25 cellular contexts compared by ENCODE assay signal in the genomic region with DNA sequence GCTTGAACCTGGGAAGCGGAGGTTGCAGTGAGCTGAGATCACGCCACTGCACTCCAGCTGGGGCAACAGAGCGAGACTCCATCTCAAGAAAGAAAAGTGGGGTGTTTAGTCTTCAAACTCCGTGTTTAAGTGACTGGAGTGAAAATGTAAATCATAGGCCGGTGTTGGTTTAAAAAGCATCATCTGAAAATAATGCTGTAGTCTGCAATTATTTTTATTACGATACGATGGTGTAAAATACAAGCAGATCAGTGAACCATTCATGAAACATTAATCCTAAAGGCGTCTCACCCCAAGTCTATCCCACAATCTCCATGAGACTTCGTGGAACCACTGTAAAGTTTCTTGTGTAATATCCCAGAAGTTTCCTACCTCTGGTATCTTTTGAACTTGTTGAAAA. TPM values are rescaled to one million over a fixed set of nuclear protein-coding genes. Genes with fewer than 3 reads are reported as not detected.
DNase-seq lines count a peak whose midpoint lies in the region; ATAC-seq and TF ChIP-seq lines count a peak whose summit lies in the region.
"Had no signal": no experiment of that assay in that cellular context is flagged by ENCODE, and none has a peak within 500 bp of the region (broad histone marks: within the 10 kb centered on the region; RNA-seq: fewer than 3 reads in every experiment).

No MANE protein-coding gene starts in this region.

- peaks cover 14% of the 10 kb centered on the region for H3K36me3 Mint-ChIP-seq in CD4-positive, CD25-positive, alpha-beta regulatory T cell
- H3K36me3 Mint-ChIP-seq in GM23338 (ENCODE audit: low read depth) (peaks cover 17% of the 10 kb centered on the region), brain (peaks cover 41% of the 10 kb centered on the region), nephron (ENCODE audit: low read depth) (peaks cover 17% of the 10 kb centered on the region)

- no peak for ATAC-seq in CD4-positive, CD25-positive, alpha-beta regulatory T cell (ENCODE audit: low read depth in 2 of 2)
- no peak for ATAC-seq in GM23338
- ATAC-seq in GM21786 (IDR thresholded peaks at IDR 0.05; ENCODE audit: unreplicated experiment): no peak
- ATAC-seq in HG03097 (IDR thresholded peaks at IDR 0.05; ENCODE audit: low FRiP score, unreplicated experiment): no peak
- ATAC-seq: activated T-cell treated with anti-CD3 and anti-CD28 coated beads, Interleukin-2, amount 50 U/mL, for 72 hours; heart left ventricle; left colon had no signal

- peaks cover 100% of the 10 kb centered on the region for H3K79me2 ChIP-seq in GM23338 (replicated peaks; ENCODE audit: insufficient read depth)

- peak overlapping the region; percentile 53 for H3K4me2 ChIP-seq in GM23338

- H3K4me1 Mint-ChIP-seq in CD4-positive, CD25-positive, alpha-beta regulatory T cell: peaks cover 69 to 90% (median 79%) of the 10 kb centered on the region in 4 donors
- H3K4me1 Mint-ChIP-seq in GM23338: peaks cover 74% of the 10 kb centered on the region
- peaks cover 89% of the 10 kb centered on the region for H3K4me1 Mint-ChIP-seq in brain
- H3K4me1 Mint-ChIP-seq in nephron: peaks cover 78% of the 10 kb centered on the region

- TF ChIP-seq CTCF in GM23338 (conservative IDR thresholded peaks at IDR 0.05; ENCODE audit: low read depth in 2 of 2) (no peak), brain (conservative IDR thresholded peaks at IDR 0.05) (no peak), nephron (IDR thresholded peaks at IDR 0.05; ENCODE audit: unreplicated experiment in 3 of 3) (no peak)

- H3K9me3 ChIP-seq in CD4-positive, CD25-positive, alpha-beta regulatory T cell (ENCODE audit: control insufficient read depth in 2 of 2, low read length in 2 of 2): no peaks in the 10 kb centered on the region
- no peaks in the 10 kb centered on the region for H3K9me3 ChIP-seq in MG63
- H3K9me3 ChIP-seq: heart left ventricle, ovary, stomach, tibial nerve had no signal

- peaks cover 0 to 2% (median 0%) of the 10 kb centered on the region in 7 donors for H3K9me3 Mint-ChIP-seq in CD4-positive, CD25-positive, alpha-beta regulatory T cell
- no peaks in the 10 kb centered on the region for H3K9me3 Mint-ChIP-seq in GM23338
- H3K9me3 Mint-ChIP-seq in brain: peaks cover 0 to 10% (median 5%) of the 10 kb centered on the region in 5 experiments
- no peaks in the 10 kb centered on the region for H3K9me3 Mint-ChIP-seq in nephron
- H3K9me3 Mint-ChIP-seq: naive B cell had no signal

- H3K27ac ChIP-seq in CD4-positive, CD25-positive, alpha-beta regulatory T cell (ENCODE audit: insufficient read depth, low read length, poor library complexity, severe bottlenecking): no peak overlapping the region
- H3K27ac ChIP-seq in GM23338 (ENCODE audit: low read depth): no peak overlapping the region
- H3K27ac ChIP-seq: epithelial cell of prostate, heart left ventricle, ovary, SK-N-MC, stomach, tibial nerve had no signal

- peaks cover 64% of the 10 kb centered on the region for H3K4me1 ChIP-seq in CD4-positive, CD25-positive, alpha-beta regulatory T cell (ENCODE audit: control insufficient read depth, insufficient read depth, low read length, poor library complexity, severe bottlenecking)
- H3K4me1 ChIP-seq in GM23338 (ENCODE audit: insufficient read depth): peaks cover 77% of the 10 kb centered on the region

- H3K9me2 ChIP-seq in GM23338 (ENCODE audit: insufficient read depth): no peaks in the 10 kb centered on the region

- peak overlapping the region in 2 of 4 donors; percentile 12 to 68 for H3K4me3 Mint-ChIP-seq in CD4-positive, CD25-positive, alpha-beta regulatory T cell
- H3K4me3 Mint-ChIP-seq in GM23338 (peak overlapping the region; percentile 29; the same call in 2 of the 3 replicates), brain (peak overlapping the region in 4 of 5 experiments; percentile 50 to 69 (median 58)), nephron (peak overlapping the region in 1 of 3 experiments; percentile 20)

- peaks cover 85% of the 10 kb centered on the region for H4K20me1 ChIP-seq in GM23338 (replicated peaks; ENCODE audit: insufficient read depth)

- peak overlapping the region in 1 of 3 donors; percentile 17 for H3K27ac Mint-ChIP-seq in CD4-positive, CD25-positive, alpha-beta regulatory T cell
- no peak overlapping the region for H3K27ac Mint-ChIP-seq in GM23338
- H3K27ac Mint-ChIP-seq in brain: no peak overlapping the region
- H3K27ac Mint-ChIP-seq in nephron: peak overlapping the region in 2 of 3 experiments; percentile 10 to 56
- H3K27ac Mint-ChIP-seq: activated T-cell treated with anti-CD3 and anti-CD28 coated beads, Interleukin-2, amount 50 U/mL, for 72 hours had no signal

- no peaks in the 10 kb centered on the region for H3F3A ChIP-seq in GM23338 (replicated peaks; ENCODE audit: low read depth)

- H3K27me3 ChIP-seq in CD4-positive, CD25-positive, alpha-beta regulatory T cell (ENCODE audit: control insufficient read depth, insufficient read depth, low read length): no peaks in the 10 kb centered on the region
- H3K27me3 ChIP-seq in GM23338 (ENCODE audit: insufficient read depth) (no peaks in the 10 kb centered on the region), MG63 (no peaks in the 10 kb centered on the region)
- H3K27me3 ChIP-seq: heart left ventricle, ovary, stomach, tibial nerve had no signal

- no peaks in the 10 kb centered on the region for H3K27me3 Mint-ChIP-seq in CD4-positive, CD25-positive, alpha-beta regulatory T cell
- peaks cover 2% of the 10 kb centered on the region for H3K27me3 Mint-ChIP-seq in GM23338 (ENCODE audit: insufficient read depth, low read depth, poor library complexity)
- H3K27me3 Mint-ChIP-seq in brain: peaks cover 10% of the 10 kb centered on the region
- no peaks in the 10 kb centered on the region for H3K27me3 Mint-ChIP-seq in nephron (ENCODE audit: low read depth)
- H3K27me3 Mint-ChIP-seq: naive B cell had no signal

- H3K36me3 ChIP-seq in CD4-positive, CD25-positive, alpha-beta regulatory T cell (ENCODE audit: control insufficient read depth, insufficient read depth, low read length): no peaks in the 10 kb centered on the region
- H3K36me3 ChIP-seq in GM23338 (ENCODE audit: insufficient read depth): no peaks in the 10 kb centered on the region
- peaks cover 4% of the 10 kb centered on the region; the same call in 1 of the 2 replicates for H3K36me3 ChIP-seq in MG63
- H3K36me3 ChIP-seq: ovary, stomach, tibial nerve had no signal

- DNase-seq in CD4-positive, CD25-positive, alpha-beta regulatory T cell: no peak
- DNase-seq in GM23338 (ENCODE audit: low spot score) (no peak), MG63 (no peak)
- no peak for DNase-seq in activated CD4-positive, alpha-beta T cell treated with anti-CD3 and anti-CD28 coated beads, Interleukin-2, amount 50 U/mL, for 1 hour
- DNase-seq: activated CD4-positive, alpha-beta T cell treated with anti-CD3 and anti-CD28 coated beads for 4 hours; activated naive CD4-positive, alpha-beta T cell treated with anti-CD3 and anti-CD28 coated beads, Interleukin-2, amount 50 U/mL, for 16 hours; activated T-cell treated with anti-CD3 and anti-CD28 coated beads, Interleukin-2, amount 50 U/mL, for 72 hours; aorta; central memory CD4-positive, alpha-beta T cell; GF-D8; heart left ventricle; left colon; naive B cell; NCI-H2081 treated with DMSO at 0.1 percent for 48 hours; NCI-H446 treated with DMSO at 0.1 percent for 48 hours; ovary; stomach; T-helper 2 cell had no signal

- H3K4me3 ChIP-seq in CD4-positive, CD25-positive, alpha-beta regulatory T cell (ENCODE audit: low read depth, low read length): peak overlapping the region; percentile 39
- H3K4me3 ChIP-seq in GM23338: 0 out of 2 replicates have a peak overlapping the region, but pooled peaks have one; percentile 8
- no peak overlapping the region for H3K4me3 ChIP-seq in MG63
- H3K4me3 ChIP-seq: ovary, SK-N-MC, stomach, tibial nerve had no signal

- no peak overlapping the region for H2AFZ ChIP-seq in GM23338

TF ChIP-seq in GM23338, 12 proteins besides CTCF, POLR2A, EP300 and RAD21 (continues in another document):
- TF ChIP-seq STAT1 (IDR thresholded peaks at IDR 0.05; ENCODE audit: unreplicated experiment): no peak

RNA-seq across cellular contexts. Expression of gene CTNNB1, which starts 6.3 kb away (rescaled TPM):
- 177 TPM for total RNA-seq in CD4-positive, CD25-positive, alpha-beta regulatory T cell
- polyA plus RNA-seq in CD4-positive, CD25-positive, alpha-beta regulatory T cell: 10 to 100 TPM; 46.6 to 82.2 (median 47.4) TPM
- total RNA-seq in GM23338 (2014; rRNA removed; shearing (Covaris generic)): 558 and 566 TPM in 2 replicates
- polyA plus RNA-seq in GM23338 (2016; fragmentation: Nextera tagmentation; extraction: Ambion mirVana) (84.3 and 89.4 TPM in 2 replicates), brain (ENCODE audit: insufficient read depth, low read depth, low replicate concordance) (68.8 TPM)
- total RNA-seq in MG63 (2014; rRNA removed; shearing (Covaris generic); ENCODE audit: low replicate concordance): 129 and 147 TPM in 2 replicates

Comparison
In these comparisons a context has a peak if more than half of its experiments do, and no peak if none do; other contexts are left out.
1. H3K27ac Mint-ChIP-seq: peak in nephron (2 of 3); none in GM23338 (single experiment) and brain (0 of 5).